9 cellular contexts compared by ENCODE assay signal in the genomic region with DNA sequence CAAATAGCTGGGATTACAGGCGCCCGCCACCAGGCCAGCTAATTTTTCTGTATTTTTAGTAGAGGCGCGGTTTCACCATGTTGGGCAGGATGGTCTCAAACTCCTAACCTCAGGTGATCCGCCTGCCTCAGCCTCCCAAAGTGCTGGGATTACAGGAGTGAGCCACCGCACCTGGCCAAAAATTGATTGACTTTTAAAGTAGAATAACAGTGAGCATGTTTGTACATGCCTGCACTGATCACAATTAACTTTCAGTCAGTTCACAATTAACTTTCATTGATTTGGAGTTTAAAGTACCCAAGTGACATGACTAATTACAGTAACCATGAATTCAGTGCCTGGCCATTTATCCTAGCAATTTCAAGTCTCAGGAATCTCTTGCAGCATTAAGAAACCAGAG.
DNase-seq lines count a peak whose midpoint lies in the region; ATAC-seq and TF ChIP-seq lines count a peak whose summit lies in the region.
"Had no signal": no experiment of that assay in that cellular context is flagged by ENCODE, and none has a peak within 500 bp of the region (broad histone marks: within the 10 kb centered on the region; RNA-seq: fewer than 3 reads in every experiment).

No MANE protein-coding gene starts in this region.

- DNase-seq in SK-N-SH (no peak), T-cell (no peak), OCI-M2 (lab: John Stamatoyannopoulos, UW; ENCODE audit: unreplicated experiment) (no peak), medulla oblongata (ENCODE audit: extremely low spot score) (no peak)
- no peak for DNase-seq in stimulated activated effector memory CD8-positive, alpha-beta T cell treated with anti-CD3 and anti-CD28 coated beads, Interleukin-12 subunit alpha, Interleukin-12 subunit beta, amount 100 ng/mL, for 72 hours (ENCODE audit: low spot score in 2 of 2)
- DNase-seq: NCI-H1436 had no signal

- no peak for TF ChIP-seq EP300 in SK-N-SH (IDR thresholded peaks at IDR 0.05; ENCODE audit: borderline replicate concordance in 1 of 2, low read depth in 1 of 2, low read length in 1 of 2)

- H3K9ac ChIP-seq in SK-N-SH = peak overlapping the region; percentile 70; the same call in 1 of the 2 replicates

- H3K9me3 ChIP-seq in SK-N-SH (no peaks in the 10 kb centered on the region), esophagus (ENCODE audit: control insufficient read depth in 2 of 2, insufficient read depth in 1 of 2, low read depth in 1 of 2, low read length in 1 of 2) (no peaks in the 10 kb centered on the region)

- H3K27ac Mint-ChIP-seq in T-cell = peak overlapping the region; percentile 93 to 97
- peak overlapping the region; percentile 88 for H3K27ac Mint-ChIP-seq in stimulated activated effector memory CD8-positive, alpha-beta T cell treated with anti-CD3 and anti-CD28 coated beads, Interleukin-12 subunit alpha, Interleukin-12 subunit beta, amount 100 ng/mL, for 72 hours

- peaks cover 59 to 77% (median 69%) of the 10 kb centered on the region in 3 donors for H3K4me1 Mint-ChIP-seq in T-cell
- H3K4me1 Mint-ChIP-seq in stimulated activated effector memory CD8-positive, alpha-beta T cell treated with anti-CD3 and anti-CD28 coated beads, Interleukin-12 subunit alpha, Interleukin-12 subunit beta, amount 100 ng/mL, for 72 hours = peaks cover 41% of the 10 kb centered on the region

- H3K36me3 ChIP-seq in SK-N-SH (replicated peaks in 1 of 2; ENCODE audit: control insufficient read depth in 1 of 2, insufficient read depth in 2 of 2, low read length in 1 of 2) (peaks cover 0 to 6% of the 10 kb centered on the region in 2 experiments), esophagus (ENCODE audit: control insufficient read depth in 2 of 2, insufficient read depth in 2 of 2, low read length in 1 of 2) (no peaks in the 10 kb centered on the region)

- H3K9me3 Mint-ChIP-seq in T-cell = no peaks in the 10 kb centered on the region
- H3K9me3 Mint-ChIP-seq in stimulated activated effector memory CD8-positive, alpha-beta T cell treated with anti-CD3 and anti-CD28 coated beads, Interleukin-12 subunit alpha, Interleukin-12 subunit beta, amount 100 ng/mL, for 72 hours = no peaks in the 10 kb centered on the region

- TF ChIP-seq RAD21 in SK-N-SH (IDR thresholded peaks at IDR 0.05; ENCODE audit: low read length) = no peak

- WGBS in SK-N-SH (ENCODE audit: low lambda C conversion rate) = 88% methylated on average over 6 of the region's 6 CpGs
- WGBS in esophagus, 2 donors = 84 to 90% methylated on average over 6 of the region's 6 CpGs

- H3K27me3 ChIP-seq in SK-N-SH (ENCODE audit: insufficient read depth) (no peaks in the 10 kb centered on the region), esophagus (ENCODE audit: control insufficient read depth in 1 of 2, insufficient read depth in 2 of 2, low read length in 2 of 2) (no peaks in the 10 kb centered on the region)

- H3K27ac ChIP-seq in SK-N-SH (ENCODE audit: low read depth in 2 of 2, low read length in 1 of 2) (peak overlapping the region in 1 of 2 experiments; percentile 96; a peak in 2 of 4 replicates), esophagus (ENCODE audit: low read depth in 2 of 2, low read length in 1 of 2) (peak overlapping the region; percentile 32 to 42)

- no peak for TF ChIP-seq CTCF in SK-N-SH (IDR thresholded peaks at IDR 0.05)

- H3K79me2 ChIP-seq in SK-N-SH (ENCODE audit: insufficient read depth) = peaks cover 21% of the 10 kb centered on the region

- H3K4me3 Mint-ChIP-seq in T-cell = peak overlapping the region; percentile 67 to 82 (median 79)
- peak overlapping the region; percentile 66 for H3K4me3 Mint-ChIP-seq in stimulated activated effector memory CD8-positive, alpha-beta T cell treated with anti-CD3 and anti-CD28 coated beads, Interleukin-12 subunit alpha, Interleukin-12 subunit beta, amount 100 ng/mL, for 72 hours

- H3K27me3 Mint-ChIP-seq in T-cell = no peaks in the 10 kb centered on the region

- H2AFZ ChIP-seq in SK-N-SH (ENCODE audit: low read depth) = peak overlapping the region; percentile 64; the same call in 1 of the 2 replicates

- no peaks in the 10 kb centered on the region for H3K9me2 ChIP-seq in SK-N-SH

- POLR2A ChIA-PET in SK-N-SH (lab: Yijun Ruan, JAX) (no interaction called here), T-cell (lab: Charles Lee) (interaction anchor here (0.6 to 0.8 kb wide), 3 partner anchors 30 to 1751 kb away, joined by 3 read pairs; no protein-coding TSS in a partner anchor)

- H3K4me2 ChIP-seq in SK-N-SH = peak overlapping the region; percentile 67

- H3K36me3 Mint-ChIP-seq in T-cell = peaks cover 23% of the 10 kb centered on the region
- peaks cover 29% of the 10 kb centered on the region for H3K36me3 Mint-ChIP-seq in stimulated activated effector memory CD8-positive, alpha-beta T cell treated with anti-CD3 and anti-CD28 coated beads, Interleukin-12 subunit alpha, Interleukin-12 subunit beta, amount 100 ng/mL, for 72 hours

- ATAC-seq in SK-N-SH treated with all-trans-retinoic acid at 6 μM for 48 hours (no peak; the same call in 2 of the 3 replicates), T-cell (replicated peaks in 1 of 4) (no peak), GM18502 (IDR thresholded peaks at IDR 0.05; ENCODE audit: poor library complexity, unreplicated experiment) (no peak)
- ATAC-seq in stimulated activated effector memory CD8-positive, alpha-beta T cell treated with anti-CD3 and anti-CD28 coated beads, Interleukin-12 subunit alpha, Interleukin-12 subunit beta, amount 100 ng/mL, for 72 hours = no peak

- no peaks in the 10 kb centered on the region for H4K20me1 ChIP-seq in SK-N-SH (ENCODE audit: insufficient read depth)

- H3K4me3 ChIP-seq in SK-N-SH (ENCODE audit: low read depth in 2 of 2, low read length in 1 of 2) = peak overlapping the region in 1 of 2 experiments; percentile 52; a peak in 2 of 4 replicates
- no peak overlapping the region for H3K4me3 ChIP-seq in esophagus (ENCODE audit: low read depth in 1 of 2, low read length in 2 of 2)

- peaks cover 0 to 22% of the 10 kb centered on the region in 2 experiments; a peak in 3 of 4 replicates for H3K4me1 ChIP-seq in SK-N-SH (ENCODE audit: control insufficient read depth in 1 of 2, insufficient read depth in 2 of 2, low read depth in 1 of 2, low read length in 1 of 2)
- peaks cover 0 to 2% of the 10 kb centered on the region in 2 donors for H3K4me1 ChIP-seq in esophagus (ENCODE audit: control insufficient read depth in 2 of 2, insufficient read depth in 2 of 2, low read length in 1 of 2)

- H3F3A ChIP-seq in SK-N-SH (replicated peaks; ENCODE audit: insufficient read depth) = peaks cover 24% of the 10 kb centered on the region

- CTCF ChIA-PET in SK-N-SH (lab: Yijun Ruan, JAX) (no interaction called here), T-cell (lab: Charles Lee) (interaction anchor here (0.6 to 1.7 kb wide), 7 partner anchors 32 to 193 kb away, joined by 3 to 11 read pairs (median 4); no protein-coding TSS in a partner anchor)

TF ChIP-seq in SK-N-SH, 30 proteins besides CTCF, POLR2A, EP300 and RAD21:
- TF ChIP-seq, protein P1, sequence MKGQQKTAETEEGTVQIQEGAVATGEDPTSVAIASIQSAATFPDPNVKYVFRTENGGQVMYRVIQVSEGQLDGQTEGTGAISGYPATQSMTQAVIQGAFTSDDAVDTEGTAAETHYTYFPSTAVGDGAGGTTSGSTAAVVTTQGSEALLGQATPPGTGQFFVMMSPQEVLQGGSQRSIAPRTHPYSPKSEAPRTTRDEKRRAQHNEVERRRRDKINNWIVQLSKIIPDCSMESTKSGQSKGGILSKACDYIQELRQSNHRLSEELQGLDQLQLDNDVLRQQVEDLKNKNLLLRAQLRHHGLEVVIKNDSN (IDR thresholded peaks at IDR 0.05; ENCODE audit: borderline replicate concordance, low read depth) = no peak
- peak; percentile 25; the same call in 1 of the 2 replicates for TF ChIP-seq PBX3 (IDR thresholded peaks at IDR 0.05)

TF ChIP-seq in SK-N-SH treated with all-trans-retinoic acid at 6 μM for 48 hours, 23 proteins besides CTCF, POLR2A, EP300 and RAD21 (continues in another document):
- TF ChIP-seq PATZ1 (CRISPR knock-in tag; IDR thresholded peaks at IDR 0.05; ENCODE audit: borderline replicate concordance) = no peak
- TF ChIP-seq OSR1 (CRISPR knock-in tag; IDR thresholded peaks at IDR 0.05) = no peak
- no peak for TF ChIP-seq TCF4 (CRISPR knock-in tag; IDR thresholded peaks at IDR 0.05; ENCODE audit: borderline replicate concordance)
- no peak for TF ChIP-seq TOX (CRISPR knock-in tag; IDR thresholded peaks at IDR 0.05; ENCODE audit: borderline replicate concordance)
- TF ChIP-seq, protein P2, sequence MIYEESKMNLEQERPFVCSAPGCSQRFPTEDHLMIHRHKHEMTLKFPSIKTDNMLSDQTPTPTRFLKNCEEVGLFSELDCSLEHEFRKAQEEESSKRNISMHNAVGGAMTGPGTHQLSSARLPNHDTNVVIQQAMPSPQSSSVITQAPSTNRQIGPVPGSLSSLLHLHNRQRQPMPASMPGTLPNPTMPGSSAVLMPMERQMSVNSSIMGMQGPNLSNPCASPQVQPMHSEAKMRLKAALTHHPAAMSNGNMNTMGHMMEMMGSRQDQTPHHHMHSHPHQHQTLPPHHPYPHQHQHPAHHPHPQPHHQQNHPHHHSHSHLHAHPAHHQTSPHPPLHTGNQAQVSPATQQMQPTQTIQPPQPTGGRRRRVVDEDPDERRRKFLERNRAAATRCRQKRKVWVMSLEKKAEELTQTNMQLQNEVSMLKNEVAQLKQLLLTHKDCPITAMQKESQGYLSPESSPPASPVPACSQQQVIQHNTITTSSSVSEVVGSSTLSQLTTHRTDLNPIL (CRISPR knock-in tag; IDR thresholded peaks at IDR 0.05; ENCODE audit: low read depth) = no peak
